10 cellular contexts compared by ENCODE assay signal in the genomic region with DNA sequence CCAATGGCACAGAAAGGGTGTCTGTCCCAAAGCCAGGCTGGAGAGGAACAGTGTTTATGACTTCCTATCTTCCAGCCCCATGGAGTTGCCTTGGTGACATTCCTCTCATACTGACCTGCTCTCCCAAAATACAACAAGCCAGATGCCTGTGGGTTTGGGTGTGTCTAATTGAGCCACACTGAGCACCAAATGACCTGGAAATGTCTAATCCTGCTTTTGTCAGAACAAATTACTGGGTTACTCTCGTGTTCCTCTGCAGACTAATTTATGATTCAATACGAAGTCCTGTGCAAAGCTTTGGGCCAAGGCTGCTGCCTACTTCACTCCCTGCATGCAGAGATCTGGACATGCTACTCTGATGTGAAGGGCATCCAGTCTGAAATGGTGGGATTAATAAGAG.
A peak's percentile ranks its signal among the peaks of the same experiment; 100 is the strongest.
DNase-seq lines count a peak whose midpoint lies in the region; TF ChIP-seq lines count a peak whose summit lies in the region.
"Had no signal": no experiment of that assay in that cellular context is flagged by ENCODE, and none has a peak within 500 bp of the region (broad histone marks: within the 10 kb centered on the region; RNA-seq: fewer than 3 reads in every experiment).

No MANE protein-coding gene starts in this region.

- peak overlapping the region; percentile 30 to 68 (median 55) for H3K27ac Mint-ChIP-seq in nephron
- H3K27ac Mint-ChIP-seq: activated T-cell treated with anti-CD3 and anti-CD28 coated beads, Interleukin-2, amount 50 U/mL, for 72 hours; natural killer cell treated with Interleukin-12 subunit alpha and Interleukin-12 subunit beta and Interleukin-15 and Interleukin-18, amount 100 ng/mL, for 72 hours had no signal

- no peaks in the 10 kb centered on the region for H3K27me3 Mint-ChIP-seq in nephron (ENCODE audit: low read depth)

- peaks cover 5% of the 10 kb centered on the region for H3K9me3 Mint-ChIP-seq in nephron
- H3K9me3 Mint-ChIP-seq: activated T-cell treated with anti-CD3 and anti-CD28 coated beads, Interleukin-2, amount 50 U/mL, for 72 hours had no signal

- H3K9me3 ChIP-seq in WERI-Rb-1 (ENCODE audit: severe bottlenecking) = no peaks in the 10 kb centered on the region

- no peaks in the 10 kb centered on the region for H3K36me3 ChIP-seq in WERI-Rb-1

- H3K4me3 Mint-ChIP-seq in nephron = peak overlapping the region in 1 of 3 experiments; percentile 32
- H3K4me3 Mint-ChIP-seq: activated T-cell treated with anti-CD3 and anti-CD28 coated beads, Interleukin-2, amount 50 U/mL, for 72 hours; natural killer cell treated with Interleukin-12 subunit alpha and Interleukin-12 subunit beta and Interleukin-15 and Interleukin-18, amount 100 ng/mL, for 72 hours had no signal

- TF ChIP-seq CTCF in AG10803 (conservative IDR thresholded peaks at IDR 0.05; ENCODE audit: low read length) (no peak), nephron (IDR thresholded peaks at IDR 0.05; ENCODE audit: unreplicated experiment in 3 of 3) (no peak), GM10266 (IDR thresholded peaks at IDR 0.05; ENCODE audit: control insufficient read depth, insufficient read depth, low read depth, missing control alignments) (no peak), WERI-Rb-1 (IDR thresholded peaks at IDR 0.05; ENCODE audit: low read depth, low read length) (no peak)

- no peaks in the 10 kb centered on the region for H3K36me3 Mint-ChIP-seq in nephron (ENCODE audit: low read depth)
- H3K36me3 Mint-ChIP-seq: natural killer cell treated with Interleukin-12 subunit alpha and Interleukin-12 subunit beta and Interleukin-15 and Interleukin-18, amount 100 ng/mL, for 72 hours had no signal

- H3K27ac ChIP-seq in WERI-Rb-1 = no peak overlapping the region

- H3K4me3 ChIP-seq in AG10803 (ENCODE audit: low read length) (no peak overlapping the region), WERI-Rb-1 (ENCODE audit: low read depth, low read length) (no peak overlapping the region)

- no peaks in the 10 kb centered on the region for H3K27me3 ChIP-seq in WERI-Rb-1 (ENCODE audit: insufficient read depth, low read depth, severe bottlenecking)

- DNase-seq in AG10803 (ENCODE audit: low read depth) = peak; percentile 99
- DNase-seq in LHCN-M2 (ENCODE audit: low read depth) = peak; percentile 56
- peak; percentile 45 for DNase-seq in epidermal melanocyte (ENCODE audit: insufficient read length, low spot score)
- DNase-seq in activated CD8-positive, alpha-beta memory T cell treated with anti-CD3 and anti-CD28 coated beads for 24 hours = no peak
- DNase-seq in GM10266 (ENCODE audit: extremely low spot score) = no peak
- no peak for DNase-seq in activated CD4-positive, alpha-beta T cell treated with anti-CD3 and anti-CD28 coated beads for 1 hour
- DNase-seq in WERI-Rb-1 = no peak
- DNase-seq: activated T-cell treated with anti-CD3 and anti-CD28 coated beads, Interleukin-2, amount 50 U/mL, for 72 hours had no signal

- H3K4me1 Mint-ChIP-seq in nephron = peaks cover 40% of the 10 kb centered on the region

Comparison
In these comparisons a context has a peak if more than half of its experiments do, and no peak if none do; other contexts are left out.
1. DNase-seq: peak in AG10803 (single experiment), LHCN-M2 (single experiment) and epidermal melanocyte (single experiment); none in activated CD8-positive, alpha-beta memory T cell treated with anti-CD3 and anti-CD28 coated beads for 24 hours (single experiment), GM10266 (single experiment), activated CD4-positive, alpha-beta T cell treated with anti-CD3 and anti-CD28 coated beads for 1 hour (single experiment) and WERI-Rb-1 (single experiment).